Comparison of ENCODE assay signal across 21 cellular contexts in genomic region chr17:73247728-73248127, GRCh38. TPM values are rescaled to one million over a fixed set of nuclear protein-coding genes. Genes with fewer than 3 reads are reported as not detected.
DNase-seq lines count a peak whose midpoint lies in the region; ATAC-seq, FAIRE-seq and TF ChIP-seq lines count a peak whose summit lies in the region.
"Had no signal": no experiment of that assay in that cellular context is flagged by ENCODE, and none has a peak within 500 bp of the region (broad histone marks: within the 10 kb centered on the region; RNA-seq: fewer than 3 reads in every experiment).

No MANE protein-coding gene starts in this region.

- WGBS in heart left ventricle, 4 donors: 91 to 96% (median 93%) methylated on average over 2 of the region's 2 CpGs
- WGBS in lower leg skin, 2 donors: 84 to 89% methylated on average over 2 of the region's 2 CpGs

- DNase-seq in ACHN: peak; percentile 17
- DNase-seq in HFFc6: no peak
- no peak for DNase-seq in brain microvascular endothelial cell
- DNase-seq in kidney: no peak
- no peak for DNase-seq in heart left ventricle
- no peak for DNase-seq in lower leg skin (ENCODE audit: low spot score in 2 of 2)
- no peak for DNase-seq in HAP-1 (ENCODE audit: low spot score in 2 of 2)
- DNase-seq: activated CD4-positive, alpha-beta T cell treated with anti-CD3 and anti-CD28 coated beads, Interleukin-2, amount 50 U/mL, for 4 hours; AML-193; anterior cingulate cortex; NCI-H1105 treated with DMSO at 0.1 percent for 48 hours; nephron progenitor cell; Right ventricle myocardium superior; sigmoid colon; stimulated activated CD4-positive, alpha-beta T cell treated with anti-CD3 and anti-CD28 coated beads, Interleukin-4, amount 100 ng/mL, for 1 hour had no signal

- ATAC-seq in heart left ventricle (no peak), HG02642 (IDR thresholded peaks at IDR 0.05; ENCODE audit: poor library complexity, unreplicated experiment) (no peak)
- ATAC-seq: activated T-helper 17 cell treated with anti-CD3 and anti-CD28 coated beads, Interleukin-2, amount 50 U/mL, for 72 hours had no signal

- no peaks in the 10 kb centered on the region for H3K9me3 Mint-ChIP-seq in HFFc6
- H3K9me3 Mint-ChIP-seq: activated T-helper 17 cell treated with anti-CD3 and anti-CD28 coated beads, Interleukin-2, amount 50 U/mL, for 72 hours; dendritic cell treated with granulocyte-macrophage colony-stimulating factor and Interleukin-4, amounts not matched to agents 40 ng/mL and 50 ng/mL, for 4 days; nephron progenitor cell; T-helper 2 cell treated with Interferon-gamma antibody and Interleukin-4, amounts not matched to agents 5 μg/mL and 100 μg/mL, for 36 hours had no signal

- TF ChIP-seq CTCF in HFFc6 (IDR thresholded peaks at IDR 0.05) (peak; percentile 39; the same call in 1 of the 2 replicates), brain microvascular endothelial cell (IDR thresholded peaks at IDR 0.05; ENCODE audit: low read depth, low read length, missing control alignments) (peak; percentile 30), kidney (IDR thresholded peaks at IDR 0.05; ENCODE audit: borderline replicate concordance, extremely low read depth, insufficient read depth) (peak; percentile 7), heart left ventricle (IDR thresholded peaks at IDR 0.05) (peak in 5 of 12 donors; percentile 11 to 29 (median 20)), lower leg skin (IDR thresholded peaks at IDR 0.05) (no peak)

- H3K9me3 ChIP-seq in kidney (ENCODE audit: control insufficient read depth in 1 of 2, low read length in 2 of 2): no peaks in the 10 kb centered on the region
- H3K9me3 ChIP-seq in heart left ventricle: no peaks in the 10 kb centered on the region
- H3K9me3 ChIP-seq in HAP-1: no peaks in the 10 kb centered on the region
- H3K9me3 ChIP-seq: sigmoid colon had no signal

- H3K4me3 Mint-ChIP-seq in HFFc6: no peak overlapping the region
- H3K4me3 Mint-ChIP-seq: activated T-helper 17 cell treated with anti-CD3 and anti-CD28 coated beads, Interleukin-2, amount 50 U/mL, for 72 hours; dendritic cell treated with granulocyte-macrophage colony-stimulating factor and Interleukin-4, amounts not matched to agents 40 ng/mL and 50 ng/mL, for 4 days; nephron progenitor cell; T-helper 2 cell treated with Interferon-gamma antibody and Interleukin-4, amounts not matched to agents 5 μg/mL and 100 μg/mL, for 36 hours had no signal

- no peak for FAIRE-seq in kidney (lab: Jason Lieb, UNC)

- H3K9ac ChIP-seq in kidney (ENCODE audit: low read length in 2 of 2): no peak overlapping the region

- in situ Hi-C loops in ACHN (cut with HindIII; ENCODE audit: low pct_ligation_motif_present, low pct_unique_long_range_greater_than_20kb, low sequenced_read_pairs): no loop called here
- in situ Hi-C loops in brain microvascular endothelial cell (cut with HindIII; ENCODE audit: low pct_ligation_motif_present, low sequenced_read_pairs): no loop called here
- in situ Hi-C loops in HAP-1 (cut with MboI; ENCODE audit: low sequenced_read_pairs): no loop called here

- intact Hi-C loops in kidney (cut with DNase I): loop anchor here (10.0 kb wide), 1 partner anchor 53 kb away; the partner anchor contains the start of gene COG1
- intact Hi-C loops in heart left ventricle (cut with DNase I): loop anchor here in 4 of 10 donors (5.0 to 10.0 kb wide), 3 partner anchors 50 to 523 kb away; no protein-coding TSS in a partner anchor
- intact Hi-C loops in lower leg skin (cut with DNase I; ENCODE audit: low total_unique reads): no loop called here

- H3K4me1 Mint-ChIP-seq in HFFc6 (ENCODE audit: low read depth): no peaks in the 10 kb centered on the region
- H3K4me1 Mint-ChIP-seq: activated T-helper 17 cell treated with anti-CD3 and anti-CD28 coated beads, Interleukin-2, amount 50 U/mL, for 72 hours; nephron progenitor cell had no signal

- peaks cover 3% of the 10 kb centered on the region for H3K36me3 ChIP-seq in brain microvascular endothelial cell (replicated peaks)
- H3K36me3 ChIP-seq in kidney (ENCODE audit: control insufficient read depth in 1 of 2, insufficient read depth in 2 of 2, low read length in 2 of 2): no peaks in the 10 kb centered on the region
- peaks cover 0 to 63% (median 47%) of the 10 kb centered on the region in 9 donors for H3K36me3 ChIP-seq in heart left ventricle
- H3K36me3 ChIP-seq in HAP-1 (replicated peaks): peaks cover 13% of the 10 kb centered on the region

- H3K27ac Mint-ChIP-seq in HFFc6: no peak overlapping the region
- H3K27ac Mint-ChIP-seq: activated T-helper 17 cell treated with anti-CD3 and anti-CD28 coated beads, Interleukin-2, amount 50 U/mL, for 72 hours; dendritic cell treated with granulocyte-macrophage colony-stimulating factor and Interleukin-4, amounts not matched to agents 40 ng/mL and 50 ng/mL, for 4 days; nephron progenitor cell; T-helper 2 cell treated with Interferon-gamma antibody and Interleukin-4, amounts not matched to agents 5 μg/mL and 100 μg/mL, for 36 hours had no signal

- H3K27me3 ChIP-seq in brain microvascular endothelial cell (replicated peaks) (no peaks in the 10 kb centered on the region), heart left ventricle (no peaks in the 10 kb centered on the region), HAP-1 (ENCODE audit: low read depth) (no peaks in the 10 kb centered on the region)
- H3K27me3 ChIP-seq: sigmoid colon had no signal

- H3K27ac ChIP-seq in brain microvascular endothelial cell (no peak overlapping the region), kidney (ENCODE audit: low read depth in 2 of 2, low read length in 2 of 2) (no peak overlapping the region), heart left ventricle (no peak overlapping the region)
- H3K27ac ChIP-seq: sigmoid colon had no signal

- H3K4me1 ChIP-seq in kidney (ENCODE audit: control insufficient read depth in 1 of 2, insufficient read depth in 1 of 2, low read depth in 1 of 2, low read length in 2 of 2): no peaks in the 10 kb centered on the region
- H3K4me1 ChIP-seq in heart left ventricle: no peaks in the 10 kb centered on the region
- H3K4me1 ChIP-seq in HAP-1: no peaks in the 10 kb centered on the region
- H3K4me1 ChIP-seq: sigmoid colon had no signal

- H3K4me3 ChIP-seq in brain microvascular endothelial cell (ENCODE audit: low read depth, low read length) (no peak overlapping the region), kidney (ENCODE audit: low read length in 2 of 2) (no peak overlapping the region), heart left ventricle (no peak overlapping the region), lower leg skin (ENCODE audit: low read depth, poor library complexity, severe bottlenecking) (no peak overlapping the region), HAP-1 (no peak overlapping the region)
- H3K4me3 ChIP-seq: sigmoid colon had no signal

- peaks cover 5% of the 10 kb centered on the region for H3K27me3 Mint-ChIP-seq in HFFc6 (ENCODE audit: insufficient read depth)
- H3K27me3 Mint-ChIP-seq: activated T-helper 17 cell treated with anti-CD3 and anti-CD28 coated beads, Interleukin-2, amount 50 U/mL, for 72 hours; dendritic cell treated with granulocyte-macrophage colony-stimulating factor and Interleukin-4, amounts not matched to agents 40 ng/mL and 50 ng/mL, for 4 days had no signal

- H3K36me3 Mint-ChIP-seq in HFFc6 (ENCODE audit: low read depth): peaks cover 5% of the 10 kb centered on the region; the same call in 1 of the 2 replicates

- TF ChIP-seq POLR2A in heart left ventricle (IDR thresholded peaks at IDR 0.05) (no peak), lower leg skin (IDR thresholded peaks at IDR 0.05) (no peak)

RNA-seq across cellular contexts. Expression of gene CPSF4L, which starts 14.0 kb away (rescaled TPM):
- not detected for total RNA-seq in HFFc6 (2021; fragmentation: NEBNext Ultra II Directional; extraction: Animal tissue kit (Norgen Biotek cat#: 25700))
- total RNA-seq in kidney: not detected
- not detected for polyA plus RNA-seq in kidney (ENCODE audit: insufficient read depth, low read depth, low replicate concordance)
- total RNA-seq in heart left ventricle: not detected
- polyA plus RNA-seq in heart left ventricle: not detected
- total RNA-seq in lower leg skin: not detected
- total RNA-seq: activated T-helper 17 cell treated with anti-CD3 and anti-CD28 coated beads, Interleukin-2, amount 50 U/mL, for 72 hours; lung microvascular endothelial cell; Right ventricle myocardium superior; sigmoid colon had no signal
- polyA plus RNA-seq: sigmoid colon, thymus had no signal

RNA-seq across cellular contexts. Expression of gene COG1, which starts 54.9 kb away (rescaled TPM):
- 10 to 100 TPM; 47.3 to 59.0 (median 55.8) TPM for total RNA-seq in HFFc6 (2021; fragmentation: NEBNext Ultra II Directional; extraction: Animal tissue kit (Norgen Biotek cat#: 25700))
- total RNA-seq in kidney (41.6 TPM), heart left ventricle (10 to 100 TPM; 38.4 to 65.6 (median 55.1) TPM), lower leg skin (10 to 100 TPM; 18.3 to 33.2 (median 23.9) TPM)
- polyA plus RNA-seq in kidney (ENCODE audit: insufficient read depth, low read depth, low replicate concordance) (28.2 TPM), heart left ventricle (10 to 100 TPM; 20.2 to 78.7 TPM)

Comparison
In these comparisons a context has a peak if more than half of its experiments do, and no peak if none do; other contexts are left out.
1. CTCF ChIP-seq: peak in HFFc6 (single experiment), brain microvascular endothelial cell (single experiment) and kidney (single experiment); none in lower leg skin (0 of 3).